ENCODE assay signal across 11 cellular contexts in the genomic region with DNA sequence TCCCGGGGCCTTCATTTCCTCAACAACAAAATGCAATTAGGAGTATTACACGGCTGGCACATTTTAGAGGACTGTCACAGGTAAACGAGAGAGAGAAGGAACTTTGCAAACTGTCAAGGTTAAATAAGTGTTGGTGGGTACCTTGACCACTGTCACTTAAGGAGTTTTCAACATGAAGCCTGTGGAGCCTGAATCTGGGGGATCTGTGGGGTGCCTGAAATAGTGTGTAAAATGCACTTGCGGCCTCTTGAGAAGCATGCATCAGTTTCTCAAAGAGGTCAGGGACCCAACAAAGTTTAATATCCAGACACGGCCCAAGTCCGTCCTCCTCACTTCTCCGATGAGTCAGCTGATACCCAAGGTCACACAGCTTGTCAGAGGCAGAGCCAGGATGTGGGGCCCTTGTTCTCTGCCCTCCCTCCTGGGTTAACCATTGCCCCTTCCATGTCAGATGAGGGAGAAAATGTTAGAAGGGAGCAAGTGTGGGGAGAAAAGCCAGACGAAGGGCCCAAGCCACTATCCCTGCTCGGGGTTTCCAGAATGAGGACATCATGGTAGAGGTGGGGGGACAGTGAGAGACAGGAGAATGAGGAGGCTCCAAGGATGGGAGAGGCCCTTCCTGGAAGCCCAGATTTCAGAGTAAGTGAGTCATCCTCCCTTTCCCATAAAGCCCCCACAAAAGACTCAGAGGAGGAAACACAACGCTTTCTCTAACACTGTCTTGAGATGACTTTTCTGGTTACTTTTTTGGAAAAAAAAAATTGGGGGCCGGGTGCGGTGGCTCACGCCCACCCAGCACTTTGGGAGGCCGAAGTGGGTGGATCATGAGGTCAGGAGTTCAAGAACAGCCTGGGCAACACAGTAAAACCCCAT. TPM values are rescaled to one million over a fixed set of nuclear protein-coding genes. Genes with fewer than 3 reads are reported as not detected.
DNase-seq lines count a peak whose midpoint lies in the region; ATAC-seq, FAIRE-seq and TF ChIP-seq lines count a peak whose summit lies in the region.
"Had no signal": no experiment of that assay in that cellular context is flagged by ENCODE, and none has a peak within 500 bp of the region (broad histone marks: within the 10 kb centered on the region; RNA-seq: fewer than 3 reads in every experiment).

No MANE protein-coding gene starts in this region.

- H3K36me3 ChIP-seq in pancreas (peaks cover 0 to 9% (median 0%) of the 10 kb centered on the region in 3 donors), endodermal cell (ENCODE audit: control insufficient read depth, insufficient read depth, low read length) (no peaks in the 10 kb centered on the region), neural progenitor cell (no peaks in the 10 kb centered on the region)

- H3K9ac ChIP-seq in endodermal cell (ENCODE audit: extremely low read depth, low read length, poor library complexity, severe bottlenecking), result no peak overlapping the region
- H3K9ac ChIP-seq in neural progenitor cell, result no peak overlapping the region

- H3K4me3 Mint-ChIP-seq in endodermal cell (no peak overlapping the region), neural progenitor cell (no peak overlapping the region)
- H3K4me3 Mint-ChIP-seq: memory B cell had no signal

- H3K4me1 ChIP-seq in pancreas (peaks cover 0 to 8% (median 4%) of the 10 kb centered on the region in 3 donors), endodermal cell (ENCODE audit: control insufficient read depth, insufficient read depth, low read length) (no peaks in the 10 kb centered on the region), neural progenitor cell (peaks cover 3% of the 10 kb centered on the region)

- peaks cover 5% of the 10 kb centered on the region for H3K4me1 Mint-ChIP-seq in endodermal cell
- peaks cover 12% of the 10 kb centered on the region for H3K4me1 Mint-ChIP-seq in neural progenitor cell

- H3K27me3 ChIP-seq in pancreas, result no peaks in the 10 kb centered on the region
- no peaks in the 10 kb centered on the region for H3K27me3 ChIP-seq in endodermal cell (ENCODE audit: control insufficient read depth, insufficient read depth, low read length, poor library complexity, severe bottlenecking)
- no peaks in the 10 kb centered on the region for H3K27me3 ChIP-seq in neural progenitor cell

- H3K9me3 Mint-ChIP-seq in endodermal cell (no peaks in the 10 kb centered on the region), neural progenitor cell (no peaks in the 10 kb centered on the region)
- H3K9me3 Mint-ChIP-seq: memory B cell had no signal

- WGBS in pancreas, 2 donors, result 54 to 61% methylated on average over 14 of the region's 14 CpGs
- 88 to 90% methylated on average over 12 to 14 of the region's 14 CpGs for WGBS in endodermal cell (ENCODE audit: insufficient coverage in 1 of 2, insufficient read length in 1 of 2), 2 experiments

- no peak overlapping the region for H2AFZ ChIP-seq in neural progenitor cell (replicated peaks)

- no peaks in the 10 kb centered on the region for H3K79me2 ChIP-seq in neural progenitor cell (ENCODE audit: low read depth)

- no peak overlapping the region for H3K4me2 ChIP-seq in neural progenitor cell

- H4K20me1 ChIP-seq in neural progenitor cell (ENCODE audit: low read depth), result no peaks in the 10 kb centered on the region

- H3K27me3 Mint-ChIP-seq in endodermal cell (ENCODE audit: insufficient read depth), result peaks cover 32% of the 10 kb centered on the region
- H3K27me3 Mint-ChIP-seq in neural progenitor cell (ENCODE audit: insufficient read depth, low read depth), result peaks cover 7% of the 10 kb centered on the region

- TF ChIP-seq CTCF in choroid plexus epithelial cell (conservative IDR thresholded peaks at IDR 0.05; ENCODE audit: low read depth, low read length) (no peak), pancreas (IDR thresholded peaks at IDR 0.05) (no peak), endodermal cell (conservative IDR thresholded peaks at IDR 0.05) (no peak), neural progenitor cell (IDR thresholded peaks at IDR 0.05) (no peak)

- H3K27ac ChIP-seq in pancreas, result peak overlapping the region in 3 of 4 donors; percentile 22 to 67 (median 60)
- no peak overlapping the region for H3K27ac ChIP-seq in endodermal cell (ENCODE audit: low read depth, low read length)
- H3K27ac ChIP-seq in neural progenitor cell, result no peak overlapping the region

- no peaks in the 10 kb centered on the region for H3K9me3 ChIP-seq in pancreas
- no peaks in the 10 kb centered on the region for H3K9me3 ChIP-seq in endodermal cell (ENCODE audit: control insufficient read depth, low read length)
- no peaks in the 10 kb centered on the region for H3K9me3 ChIP-seq in neural progenitor cell (ENCODE audit: low read depth)

- FAIRE-seq in pancreas (lab: Jason Lieb, UNC), result no peak

- TF ChIP-seq POLR2A in GM18505 (IDR thresholded peaks at IDR 0.05; ENCODE audit: borderline replicate concordance, extremely low read depth, insufficient read depth, insufficient read length), result no peak

- H3K4me3 ChIP-seq in choroid plexus epithelial cell (ENCODE audit: low read depth, low read length) (no peak overlapping the region), pancreas (no peak overlapping the region), endodermal cell (ENCODE audit: low read length) (no peak overlapping the region), neural progenitor cell (no peak overlapping the region)

- ATAC-seq in pancreas (peak; percentile 56 to 66 (median 62)), GM18505 (IDR thresholded peaks at IDR 0.05; ENCODE audit: unreplicated experiment) (no peak)

- H3K36me3 Mint-ChIP-seq in endodermal cell (ENCODE audit: low read depth) (peaks cover 12% of the 10 kb centered on the region), neural progenitor cell (no peaks in the 10 kb centered on the region)
- H3K36me3 Mint-ChIP-seq: memory B cell had no signal

- DNase-seq in AG08396 (ENCODE audit: low spot score), result peak; percentile 47
- DNase-seq in NCI-H226, result peak; percentile 73
- DNase-seq in choroid plexus epithelial cell (ENCODE audit: low read depth), result peak; percentile 81
- peak in 3 of 6 donors; percentile 12 to 49 (median 38) for DNase-seq in pancreas
- DNase-seq in endodermal cell, result no peak
- DNase-seq in neural progenitor cell (ENCODE audit: low spot score), result no peak
- no peak for DNase-seq in MV-4-11 (lab: John Stamatoyannopoulos, UW)
- DNase-seq: central memory CD4-positive, alpha-beta T cell; SIG-M5 had no signal

- intact Hi-C loops in pancreas (cut with DNase I), result no loop called here

- H3F3A ChIP-seq in neural progenitor cell (ENCODE audit: low read depth), result peaks cover 4% of the 10 kb centered on the region

- H3K27ac Mint-ChIP-seq in endodermal cell (no peak overlapping the region), neural progenitor cell (no peak overlapping the region)
- H3K27ac Mint-ChIP-seq: memory B cell had no signal

RNA-seq across cellular contexts. Expression of a gene that starts 42.2 kb away (rescaled TPM):
- 10 to 100 TPM; 10.5 to 21.6 (median 15.6) TPM for total RNA-seq in pancreas
- 10 to 100 TPM in 1 of 2 donors, 1 to 10 TPM in 1; 6.1 to 16.7 TPM for polyA plus RNA-seq in pancreas
- 10 to 100 TPM; 23.4 to 24.4 TPM for total RNA-seq in endodermal cell
- polyA plus RNA-seq in endodermal cell (2013, experiment 1 of 2), result 3.0 TPM
- 2.0 TPM for polyA plus RNA-seq in endodermal cell (2013, experiment 2 of 2)
- 1.2 and 1.8 TPM in 2 replicates for total RNA-seq in neural progenitor cell (ENCODE audit: low replicate concordance)

RNA-seq across cellular contexts. Expression of a gene that starts 49.9 kb away (rescaled TPM):
- total RNA-seq in pancreas (10 to 100 TPM in 3 of 6 donors, 1 to 10 TPM in 3; 7.5 to 16.8 (median 9.8) TPM), endodermal cell (10 to 100 TPM; 27.9 to 31.0 TPM), neural progenitor cell (ENCODE audit: low replicate concordance) (38.0 and 43.8 TPM in 2 replicates)
- 1 to 10 TPM; 4.8 to 7.8 TPM for polyA plus RNA-seq in pancreas
- 21.5 TPM for polyA plus RNA-seq in endodermal cell (2013, experiment 1 of 2)
- polyA plus RNA-seq in endodermal cell (2013, experiment 2 of 2), result 19.4 TPM

Comparison
In these comparisons a context has a peak if more than half of its experiments do, and no peak if none do; other contexts are left out.
1. DNase-seq: peak in AG08396 (single experiment), NCI-H226 (single experiment) and choroid plexus epithelial cell (single experiment); none in endodermal cell (single experiment), neural progenitor cell (single experiment) and MV-4-11 (single experiment).
2. H3K27ac ChIP-seq: peak in pancreas (3 of 4); none in endodermal cell (single experiment) and neural progenitor cell (single experiment).